1 cellular context compared by ENCODE assay signal in the genomic region with DNA sequence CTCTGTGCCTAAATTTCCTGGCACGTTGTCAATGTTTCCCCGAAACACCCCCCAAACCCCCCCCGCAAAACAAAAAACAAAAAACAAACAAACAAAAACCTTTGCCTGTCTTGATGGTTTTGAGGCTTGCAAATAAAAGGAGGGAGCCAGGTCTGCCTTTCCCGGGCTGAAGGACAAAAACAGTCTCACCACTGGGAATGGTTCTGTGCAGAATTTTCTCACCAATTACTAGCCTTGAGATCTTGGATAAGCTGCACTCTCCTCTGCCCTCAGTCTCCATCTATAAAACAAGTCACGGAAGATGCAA.
TF ChIP-seq lines count a peak whose summit lies in the region.

No MANE protein-coding gene starts in this region.

TF ChIP-seq in GM12878, 131 proteins besides CTCF, POLR2A, EP300 and RAD21:
- TF ChIP-seq, protein P1, sequence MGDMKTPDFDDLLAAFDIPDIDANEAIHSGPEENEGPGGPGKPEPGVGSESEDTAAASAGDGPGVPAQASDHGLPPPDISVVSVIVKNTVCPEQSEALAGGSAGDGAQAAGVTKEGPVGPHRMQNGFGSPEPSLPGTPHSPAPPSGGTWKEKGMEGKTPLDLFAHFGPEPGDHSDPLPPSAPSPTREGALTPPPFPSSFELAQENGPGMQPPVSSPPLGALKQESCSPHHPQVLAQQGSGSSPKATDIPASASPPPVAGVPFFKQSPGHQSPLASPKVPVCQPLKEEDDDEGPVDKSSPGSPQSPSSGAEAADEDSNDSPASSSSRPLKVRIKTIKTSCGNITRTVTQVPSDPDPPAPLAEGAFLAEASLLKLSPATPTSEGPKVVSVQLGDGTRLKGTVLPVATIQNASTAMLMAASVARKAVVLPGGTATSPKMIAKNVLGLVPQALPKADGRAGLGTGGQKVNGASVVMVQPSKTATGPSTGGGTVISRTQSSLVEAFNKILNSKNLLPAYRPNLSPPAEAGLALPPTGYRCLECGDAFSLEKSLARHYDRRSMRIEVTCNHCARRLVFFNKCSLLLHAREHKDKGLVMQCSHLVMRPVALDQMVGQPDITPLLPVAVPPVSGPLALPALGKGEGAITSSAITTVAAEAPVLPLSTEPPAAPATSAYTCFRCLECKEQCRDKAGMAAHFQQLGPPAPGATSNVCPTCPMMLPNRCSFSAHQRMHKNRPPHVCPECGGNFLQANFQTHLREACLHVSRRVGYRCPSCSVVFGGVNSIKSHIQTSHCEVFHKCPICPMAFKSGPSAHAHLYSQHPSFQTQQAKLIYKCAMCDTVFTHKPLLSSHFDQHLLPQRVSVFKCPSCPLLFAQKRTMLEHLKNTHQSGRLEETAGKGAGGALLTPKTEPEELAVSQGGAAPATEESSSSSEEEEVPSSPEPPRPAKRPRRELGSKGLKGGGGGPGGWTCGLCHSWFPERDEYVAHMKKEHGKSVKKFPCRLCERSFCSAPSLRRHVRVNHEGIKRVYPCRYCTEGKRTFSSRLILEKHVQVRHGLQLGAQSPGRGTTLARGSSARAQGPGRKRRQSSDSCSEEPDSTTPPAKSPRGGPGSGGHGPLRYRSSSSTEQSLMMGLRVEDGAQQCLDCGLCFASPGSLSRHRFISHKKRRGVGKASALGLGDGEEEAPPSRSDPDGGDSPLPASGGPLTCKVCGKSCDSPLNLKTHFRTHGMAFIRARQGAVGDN (IDR thresholded peaks at IDR 0.05), result no peak
- TF ChIP-seq MEF2B (IDR thresholded peaks at IDR 0.05; ENCODE audit: partially characterized antibody, poor library complexity, severe bottlenecking) (no peak), SMC3 (IDR thresholded peaks at IDR 0.05; ENCODE audit: borderline replicate concordance, low read length) (no peak), MTA2 (IDR thresholded peaks at IDR 0.05; ENCODE audit: low read depth) (no peak), EZH2 (IDR thresholded peaks at IDR 0.05; ENCODE audit: borderline replicate concordance, control insufficient read depth, low read depth, low read length) (no peak), MYC (IDR thresholded peaks at IDR 0.05; ENCODE audit: insufficient read depth, insufficient read length, insufficient replicate concordance, low read length, severe bottlenecking) (no peak), HDAC2 (IDR thresholded peaks at IDR 0.05) (no peak), TBL1XR1 (IDR thresholded peaks at IDR 0.05; ENCODE audit: low read depth, low read length) (no peak), RUNX3 (IDR thresholded peaks at IDR 0.05; ENCODE audit: low read length) (no peak), RAD51 (IDR thresholded peaks at IDR 0.05) (no peak), SMARCA5 (IDR thresholded peaks at IDR 0.05) (no peak), MYB (IDR thresholded peaks at IDR 0.05; ENCODE audit: borderline replicate concordance, low read depth, low read length) (no peak), IKZF1 (conservative IDR thresholded peaks at IDR 0.05) (no peak), TCF3 (IDR thresholded peaks at IDR 0.05; ENCODE audit: borderline replicate concordance, insufficient read depth, low read depth, low read length) (no peak)
- TF ChIP-seq, protein P2, sequence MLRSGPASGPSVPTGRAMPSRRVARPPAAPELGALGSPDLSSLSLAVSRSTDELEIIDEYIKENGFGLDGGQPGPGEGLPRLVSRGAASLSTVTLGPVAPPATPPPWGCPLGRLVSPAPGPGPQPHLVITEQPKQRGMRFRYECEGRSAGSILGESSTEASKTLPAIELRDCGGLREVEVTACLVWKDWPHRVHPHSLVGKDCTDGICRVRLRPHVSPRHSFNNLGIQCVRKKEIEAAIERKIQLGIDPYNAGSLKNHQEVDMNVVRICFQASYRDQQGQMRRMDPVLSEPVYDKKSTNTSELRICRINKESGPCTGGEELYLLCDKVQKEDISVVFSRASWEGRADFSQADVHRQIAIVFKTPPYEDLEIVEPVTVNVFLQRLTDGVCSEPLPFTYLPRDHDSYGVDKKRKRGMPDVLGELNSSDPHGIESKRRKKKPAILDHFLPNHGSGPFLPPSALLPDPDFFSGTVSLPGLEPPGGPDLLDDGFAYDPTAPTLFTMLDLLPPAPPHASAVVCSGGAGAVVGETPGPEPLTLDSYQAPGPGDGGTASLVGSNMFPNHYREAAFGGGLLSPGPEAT (IDR thresholded peaks at IDR 0.05; ENCODE audit: low read depth), result no peak
- TF ChIP-seq, protein P3, sequence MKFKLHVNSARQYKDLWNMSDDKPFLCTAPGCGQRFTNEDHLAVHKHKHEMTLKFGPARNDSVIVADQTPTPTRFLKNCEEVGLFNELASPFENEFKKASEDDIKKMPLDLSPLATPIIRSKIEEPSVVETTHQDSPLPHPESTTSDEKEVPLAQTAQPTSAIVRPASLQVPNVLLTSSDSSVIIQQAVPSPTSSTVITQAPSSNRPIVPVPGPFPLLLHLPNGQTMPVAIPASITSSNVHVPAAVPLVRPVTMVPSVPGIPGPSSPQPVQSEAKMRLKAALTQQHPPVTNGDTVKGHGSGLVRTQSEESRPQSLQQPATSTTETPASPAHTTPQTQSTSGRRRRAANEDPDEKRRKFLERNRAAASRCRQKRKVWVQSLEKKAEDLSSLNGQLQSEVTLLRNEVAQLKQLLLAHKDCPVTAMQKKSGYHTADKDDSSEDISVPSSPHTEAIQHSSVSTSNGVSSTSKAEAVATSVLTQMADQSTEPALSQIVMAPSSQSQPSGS (IDR thresholded peaks at IDR 0.05; ENCODE audit: low read length), result no peak
- TF ChIP-seq, protein P4, sequence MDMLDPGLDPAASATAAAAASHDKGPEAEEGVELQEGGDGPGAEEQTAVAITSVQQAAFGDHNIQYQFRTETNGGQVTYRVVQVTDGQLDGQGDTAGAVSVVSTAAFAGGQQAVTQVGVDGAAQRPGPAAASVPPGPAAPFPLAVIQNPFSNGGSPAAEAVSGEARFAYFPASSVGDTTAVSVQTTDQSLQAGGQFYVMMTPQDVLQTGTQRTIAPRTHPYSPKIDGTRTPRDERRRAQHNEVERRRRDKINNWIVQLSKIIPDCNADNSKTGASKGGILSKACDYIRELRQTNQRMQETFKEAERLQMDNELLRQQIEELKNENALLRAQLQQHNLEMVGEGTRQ (IDR thresholded peaks at IDR 0.05; ENCODE audit: borderline replicate concordance, low read depth, low read length), result no peak
- TF ChIP-seq, protein P5, sequence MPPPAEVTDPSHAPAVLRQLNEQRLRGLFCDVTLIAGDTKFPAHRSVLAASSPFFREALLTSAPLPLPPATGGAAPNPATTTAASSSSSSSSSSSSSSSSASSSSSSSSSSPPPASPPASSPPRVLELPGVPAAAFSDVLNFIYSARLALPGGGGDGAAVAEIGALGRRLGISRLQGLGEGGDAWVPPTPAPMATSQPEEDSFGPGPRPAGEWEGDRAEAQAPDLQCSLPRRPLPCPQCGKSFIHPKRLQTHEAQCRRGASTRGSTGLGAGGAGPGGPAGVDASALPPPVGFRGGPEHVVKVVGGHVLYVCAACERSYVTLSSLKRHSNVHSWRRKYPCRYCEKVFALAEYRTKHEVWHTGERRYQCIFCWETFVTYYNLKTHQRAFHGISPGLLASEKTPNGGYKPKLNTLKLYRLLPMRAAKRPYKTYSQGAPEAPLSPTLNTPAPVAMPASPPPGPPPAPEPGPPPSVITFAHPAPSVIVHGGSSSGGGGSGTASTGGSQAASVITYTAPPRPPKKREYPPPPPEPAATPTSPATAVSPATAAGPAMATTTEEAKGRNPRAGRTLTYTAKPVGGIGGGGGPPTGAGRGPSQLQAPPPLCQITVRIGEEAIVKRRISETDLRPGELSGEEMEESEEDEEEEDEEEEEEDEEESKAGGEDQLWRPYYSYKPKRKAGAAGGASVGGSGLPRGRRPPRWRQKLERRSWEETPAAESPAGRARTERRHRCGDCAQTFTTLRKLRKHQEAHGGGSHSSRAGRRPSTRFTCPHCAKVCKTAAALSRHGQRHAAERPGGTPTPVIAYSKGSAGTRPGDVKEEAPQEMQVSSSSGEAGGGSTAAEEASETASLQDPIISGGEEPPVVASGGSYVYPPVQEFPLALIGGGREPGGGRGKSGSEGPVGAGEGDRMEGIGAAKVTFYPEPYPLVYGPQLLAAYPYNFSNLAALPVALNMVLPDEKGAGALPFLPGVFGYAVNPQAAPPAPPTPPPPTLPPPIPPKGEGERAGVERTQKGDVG (CRISPR knock-in tag; IDR thresholded peaks at IDR 0.05), result no peak
